ENCODE assay signal across 1 cellular context in genomic region chr13:107866666-107867623, GRCh38.
TF ChIP-seq lines count a peak whose summit lies in the region.

No MANE protein-coding gene starts in this region.

TF ChIP-seq in H1, 55 proteins besides CTCF, POLR2A, EP300 and RAD21 (continued from another document):
- TF ChIP-seq ATF2 (IDR thresholded peaks at IDR 0.05; ENCODE audit: low read length), result no peak
- TF ChIP-seq SP4 (IDR thresholded peaks at IDR 0.05; ENCODE audit: low read length), result no peak
- no peak for TF ChIP-seq SP1 (IDR thresholded peaks at IDR 0.05; ENCODE audit: low read depth, low read length)
- TF ChIP-seq RFX5 (IDR thresholded peaks at IDR 0.05; ENCODE audit: borderline replicate concordance, low read depth, low read length), result no peak
- no peak for TF ChIP-seq GABPA (IDR thresholded peaks at IDR 0.05; ENCODE audit: borderline replicate concordance, insufficient read depth, low read length)
- TF ChIP-seq SIRT6 (IDR thresholded peaks at IDR 0.05; ENCODE audit: low read length), result no peak
- TF ChIP-seq JUN (IDR thresholded peaks at IDR 0.05; ENCODE audit: low read depth, low read length), result no peak
- no peak for TF ChIP-seq POLR2AphosphoS5 (IDR thresholded peaks at IDR 0.05; ENCODE audit: low read depth, low read length)
- no peak; the same call in 1 of the 2 replicates for TF ChIP-seq MAX (IDR thresholded peaks at IDR 0.05)
- TF ChIP-seq TAF1 (IDR thresholded peaks at IDR 0.05; ENCODE audit: low read depth, low read length), result peak; percentile 38; the same call in 1 of the 2 replicates
- no peak for TF ChIP-seq TEAD4 (IDR thresholded peaks at IDR 0.05; ENCODE audit: low read depth, low read length)
- no peak for TF ChIP-seq SIX5 (IDR thresholded peaks at IDR 0.05; ENCODE audit: low read depth, low read length)
- TF ChIP-seq E2F6 (IDR thresholded peaks at IDR 0.05), result no peak
- no peak for TF ChIP-seq USF2 (IDR thresholded peaks at IDR 0.05; ENCODE audit: low read length)
- TF ChIP-seq POU5F1 (IDR thresholded peaks at IDR 0.05; ENCODE audit: low read depth, low read length), result no peak
- peak; percentile 45; the same call in 1 of the 2 replicates for TF ChIP-seq PHF8 (conservative IDR thresholded peaks at IDR 0.05; ENCODE audit: low read depth, low read length)
- TF ChIP-seq SUZ12 (IDR thresholded peaks at IDR 0.05; ENCODE audit: low read length), result no peak; the same call in 1 of the 2 replicates
- TF ChIP-seq FOSL1 (IDR thresholded peaks at IDR 0.05; ENCODE audit: insufficient read depth, low read depth, low read length), result no peak
- no peak for TF ChIP-seq HDAC6 (IDR thresholded peaks at IDR 0.05; ENCODE audit: low read depth, low read length)
- no peak for TF ChIP-seq CHD7 (IDR thresholded peaks at IDR 0.05; ENCODE audit: insufficient replicate concordance, low read length)
- TF ChIP-seq BCL11A (IDR thresholded peaks at IDR 0.05; ENCODE audit: low read depth in 2 of 2, low read length in 2 of 2), result no peak
- TF ChIP-seq BRCA1 (IDR thresholded peaks at IDR 0.05; ENCODE audit: low read depth, low read length), result no peak
- TF ChIP-seq RNF2 (IDR thresholded peaks at IDR 0.05; ENCODE audit: borderline replicate concordance, low read depth, low read length, missing control alignments, poor library complexity, severe bottlenecking), result no peak
- TF ChIP-seq YY1 (IDR thresholded peaks at IDR 0.05; ENCODE audit: low read depth, low read length), result peak; percentile 82
- TF ChIP-seq CBX5 (IDR thresholded peaks at IDR 0.05; ENCODE audit: low read depth, low read length), result no peak
- TF ChIP-seq CTBP2 (IDR thresholded peaks at IDR 0.05; ENCODE audit: borderline replicate concordance, insufficient read depth, insufficient read length, low read length), result peak; percentile 30
- TF ChIP-seq TBP (IDR thresholded peaks at IDR 0.05; ENCODE audit: low read depth, low read length), result no peak
- no peak for TF ChIP-seq TCF12 (IDR thresholded peaks at IDR 0.05; ENCODE audit: low read depth, low read length)
- no peak for TF ChIP-seq NRF1 (IDR thresholded peaks at IDR 0.05; ENCODE audit: low read depth, low read length)
- TF ChIP-seq CHD2 (IDR thresholded peaks at IDR 0.05; ENCODE audit: low read length), result no peak
- TF ChIP-seq SRF (IDR thresholded peaks at IDR 0.05; ENCODE audit: low read depth, low read length), result no peak
- peak; percentile 84 for TF ChIP-seq CREB1 (IDR thresholded peaks at IDR 0.05)
- TF ChIP-seq BACH1 (IDR thresholded peaks at IDR 0.05; ENCODE audit: low read length), result no peak
- TF ChIP-seq MAFK (IDR thresholded peaks at IDR 0.05; ENCODE audit: low read depth, low read length), result no peak
